In genomic region chr20:37800618-37801017, GRCh38 we compare ENCODE assay signal across 23 cellular contexts.
"Had no signal": no experiment of that assay in that cellular context is flagged by ENCODE, and none has a peak within 500 bp of the region (broad histone marks: within the 10 kb centered on the region; RNA-seq: fewer than 3 reads in every experiment).

No MANE protein-coding gene starts in this region.

- H3K4me3 ChIP-seq: K562, MG63, SJCRH30 had no signal

- DNase-seq: MG63, NCI-H1092, NCI-H1105 treated with DMSO at 0.1 percent for 48 hours, NCI-H1417 treated with DMSO at 0.1 percent for 48 hours, NCI-H146, NCI-H1694 treated with DMSO at 0.1 percent for 48 hours, NCI-H1930, NCI-H2081 treated with DMSO at 0.1 percent for 48 hours, NCI-H2171, NCI-H226, NCI-H446, NCI-H510A, NCI-H524 treated with DMSO at 0.1 percent for 48 hours, NCI-H69, NCI-H774, PC-3, SHP77 treated with DMSO at 0.1 percent for 48 hours, SJCRH30, T-helper 1 cell had no signal

- ATAC-seq: K562, Panc1, PC-3, SK-N-SH treated with all-trans-retinoic acid at 6 μM for 48 hours had no signal

- H3K4me1 ChIP-seq: SJCRH30 had no signal

- FAIRE-seq: K562 had no signal

- H3K27ac ChIP-seq: RWPE1, SJCRH30 had no signal

- H3K27me3 ChIP-seq: MG63, SJCRH30 had no signal

- H3K9me3 ChIP-seq: MG63, SJCRH30 had no signal
